ENCODE assay signal across 1 cellular context in genomic region chr17:50719144-50719923, GRCh38.
TF ChIP-seq lines count a peak whose summit lies in the region.

TSS of gene LUC7L3 (plus strand) at chr17:50719603. CDS start at chr17:50719733, 130 bp downstream.

TF ChIP-seq in K562, 482 proteins besides CTCF, POLR2A, EP300 and RAD21 (continued from another document):
- TF ChIP-seq ERF (CRISPR knock-in tag; IDR thresholded peaks at IDR 0.05) (peak; percentile 70; the same call in 1 of the 2 replicates), ZNF212 (CRISPR knock-in tag; IDR thresholded peaks at IDR 0.05) (0 out of 2 replicates have a peak, but pooled peaks have one; percentile 33), SMAD2 (IDR thresholded peaks at IDR 0.05; ENCODE audit: low read depth, low read length) (no peak), PTRF (tag; IDR thresholded peaks at IDR 0.05) (no peak), AFF1 (IDR thresholded peaks at IDR 0.05; ENCODE audit: low read depth in 1 of 2, partially characterized antibody in 2 of 2) (no peak), GTF2F1 (IDR thresholded peaks at IDR 0.05; ENCODE audit: low read depth, low read length) (peak; percentile 85), SAP30 (IDR thresholded peaks at IDR 0.05; ENCODE audit: borderline replicate concordance, insufficient read depth, low read depth, low read length, poor library complexity, severe bottlenecking) (peak; percentile 45), POLR2H (tag; IDR thresholded peaks at IDR 0.05; ENCODE audit: low read depth) (peak; percentile 90), HNRNPUL1 (IDR thresholded peaks at IDR 0.05; ENCODE audit: low read length) (no peak), SMARCB1 (IDR thresholded peaks at IDR 0.05; ENCODE audit: insufficient read length, low read depth) (no peak), FOSL1 (tag; conservative IDR thresholded peaks at IDR 0.05) (0 out of 2 replicates have a peak, but pooled peaks have one; percentile 4)
TF ChIP-seq in K562: peak in this region for 171.
